ENCODE assay signal across 8 cellular contexts in the genomic region with DNA sequence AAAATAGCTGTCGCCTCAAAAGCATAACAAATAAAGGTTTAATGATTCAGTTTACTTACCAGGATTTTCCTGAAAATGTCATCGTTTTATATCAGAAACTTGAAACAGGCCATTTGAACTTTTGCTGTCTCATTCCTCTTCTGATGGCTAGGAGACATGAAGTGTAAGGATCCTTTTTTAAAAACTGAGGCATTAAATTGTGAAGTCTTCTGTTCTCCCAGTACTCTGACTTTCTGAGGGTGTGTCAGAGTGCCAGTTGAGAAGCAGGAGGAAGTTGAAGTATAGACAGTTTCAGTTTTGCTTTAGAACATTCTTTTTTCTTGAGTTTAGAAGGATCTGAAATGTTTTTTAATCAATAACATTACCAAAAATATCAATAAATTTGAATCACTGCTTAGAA. TPM values are rescaled to one million over a fixed set of nuclear protein-coding genes. Genes with fewer than 3 reads are reported as not detected.
A peak's percentile ranks its signal among the peaks of the same experiment; 100 is the strongest.
DNase-seq lines count a peak whose midpoint lies in the region; ATAC-seq and TF ChIP-seq lines count a peak whose summit lies in the region.

SAMD9L (minus strand) TSS at position 251 of the 400 bp plus-strand sequence. CDS start 12,414 bp downstream, outside the sequence.

- ATAC-seq in HG03139 (IDR thresholded peaks at IDR 0.05; ENCODE audit: unreplicated experiment) (peak; percentile 55), T-cell (replicated peaks in 1 of 4) (peak in 3 of 4 experiments; percentile 59 to 70 (median 61))

- DNase-seq in stimulated activated CD4-positive, alpha-beta T cell treated with anti-CD3 and anti-CD28 coated beads, Interleukin-15, amount 100 ng/mL, for 24 hours = peak; percentile 6
- DNase-seq in stimulated activated CD4-positive, alpha-beta T cell treated with anti-CD3 and anti-CD28 coated beads, Interleukin-4, amount 100 ng/mL, for 24 hours = no peak
- DNase-seq in T-cell (peak in 2 of 34 experiments; percentile 1), fibroblast of villous mesenchyme (ENCODE audit: low read depth) (peak; percentile 39), NCI-H1092 treated with DMSO at 0.1 percent for 48 hours (lab: John Stamatoyannopoulos, UW) (no peak)
- DNase-seq in activated CD8-positive, alpha-beta memory T cell treated with anti-CD3 and anti-CD28 coated beads, Interleukin-2, amount 50 U/mL, for 48 hours = no peak

- TF ChIP-seq CTCF in fibroblast of villous mesenchyme (IDR thresholded peaks at IDR 0.05; ENCODE audit: insufficient read depth, low read depth, low read length) = no peak

- peak within 1 kb of the TSS; percentile 80 for H3K9ac ChIP-seq in skeletal muscle satellite cell (ENCODE audit: low read depth, low read length)

- peak within 1 kb of the TSS; percentile 97 to 98 for H3K27ac Mint-ChIP-seq in T-cell

- POLR2A ChIA-PET in T-cell (lab: Charles Lee) = no interaction called here

- H3K4me1 Mint-ChIP-seq in T-cell = peaks cover 35 to 44% (median 36%) of the 10 kb centered on the region in 3 donors

- H3K36me3 Mint-ChIP-seq in T-cell = peaks cover 5% of the 10 kb centered on the region

- no peaks in the 10 kb centered on the region for H3K27me3 Mint-ChIP-seq in T-cell

- peak within 1 kb of the TSS; percentile 85 for H3K4me2 ChIP-seq in skeletal muscle satellite cell (ENCODE audit: low read length)

- peaks cover 26% of the 10 kb centered on the region for H3K4me1 ChIP-seq in skeletal muscle satellite cell (ENCODE audit: control insufficient read depth, insufficient read depth, low read length)

- CTCF ChIA-PET in T-cell (lab: Charles Lee) = interaction anchor here in 1 of 2 donors (1.8 kb wide), 1 partner anchor 30 kb away, joined by 8 read pairs; the partner anchor contains the start of gene SAMD9

- H3K4me3 ChIP-seq in fibroblast of villous mesenchyme (ENCODE audit: low read depth, low read length) (peak within 1 kb of the TSS; percentile 61), skeletal muscle satellite cell (ENCODE audit: low read length) (peak within 1 kb of the TSS; percentile 67)

- H3K9me3 Mint-ChIP-seq in T-cell = no peaks in the 10 kb centered on the region

- H3K9me3 ChIP-seq in skeletal muscle satellite cell (replicated peaks; ENCODE audit: low read length) = no peaks in the 10 kb centered on the region

- peak within 1 kb of the TSS; percentile 86 to 87 (median 86) for H3K4me3 Mint-ChIP-seq in T-cell

- H3K27me3 ChIP-seq in skeletal muscle satellite cell (ENCODE audit: control insufficient read depth, insufficient read depth, low read length) = no peaks in the 10 kb centered on the region

- peaks cover 11% of the 10 kb centered on the region for H3K36me3 ChIP-seq in skeletal muscle satellite cell (ENCODE audit: insufficient read depth, low read length)

RNA-seq across cellular contexts. Expression of gene SAMD9L, which starts in this region (rescaled TPM):
- total RNA-seq in T-cell = 10 to 100 TPM; 24.7 to 45.5 (median 32.8) TPM
- 18.0 and 40.6 TPM in 2 replicates for total RNA-seq in fibroblast of villous mesenchyme
- total RNA-seq in skeletal muscle satellite cell (2012; rRNA removed) = 7.4 and 10.5 TPM in 2 replicates

Comparison
In these comparisons a context has a peak if more than half of its experiments do, and no peak if none do; other contexts are left out.
1. DNase-seq: peak in stimulated activated CD4-positive, alpha-beta T cell treated with anti-CD3 and anti-CD28 coated beads, Interleukin-15, amount 100 ng/mL, for 24 hours (single experiment) and fibroblast of villous mesenchyme (single experiment); none in stimulated activated CD4-positive, alpha-beta T cell treated with anti-CD3 and anti-CD28 coated beads, Interleukin-4, amount 100 ng/mL, for 24 hours (single experiment), NCI-H1092 treated with DMSO at 0.1 percent for 48 hours (single experiment) and activated CD8-positive, alpha-beta memory T cell treated with anti-CD3 and anti-CD28 coated beads, Interleukin-2, amount 50 U/mL, for 48 hours (single experiment).